In genomic region chr17:56832446-56832845, GRCh38 we compare ENCODE assay signal across 9 cellular contexts. TPM values are rescaled to one million over a fixed set of nuclear protein-coding genes. Genes with fewer than 3 reads are reported as not detected.
DNase-seq lines count a peak whose midpoint lies in the region; ATAC-seq, FAIRE-seq and TF ChIP-seq lines count a peak whose summit lies in the region.
"Had no signal": no experiment of that assay in that cellular context is flagged by ENCODE, and none has a peak within 500 bp of the region (broad histone marks: within the 10 kb centered on the region; RNA-seq: fewer than 3 reads in every experiment).

No MANE protein-coding gene starts in this region.

- peaks cover 9 to 21% of the 10 kb centered on the region in 2 experiments; a peak in 3 of 4 replicates for H3K4me1 ChIP-seq in SK-N-SH (ENCODE audit: control insufficient read depth in 1 of 2, insufficient read depth in 2 of 2, low read depth in 1 of 2, low read length in 1 of 2)

- CTCF ChIA-PET in SK-N-SH (lab: Yijun Ruan, JAX): interaction anchor here (0.9 to 2.1 kb wide), 4 partner anchors 13 to 253 kb away, joined by 3 to 15 read pairs (median 3); partner anchors contain the start of gene AKAP1

- H3K9ac ChIP-seq in SK-N-SH: peak overlapping the region; percentile 73

- in situ Hi-C loops in brain microvascular endothelial cell (cut with HindIII; ENCODE audit: low pct_ligation_motif_present, low sequenced_read_pairs): no loop called here

- peaks cover 30% of the 10 kb centered on the region for H3K4me1 Mint-ChIP-seq in T-helper 17 cell
- peaks cover 1% of the 10 kb centered on the region for H3K4me1 Mint-ChIP-seq in glutamatergic neuron (ENCODE audit: low read depth, unreplicated experiment)
- H3K4me1 Mint-ChIP-seq in stimulated activated naive B cell treated with anti-CD40 and anti-IgM and Interleukin-4, amounts not matched to agents 10 μg/mL and 1 μg/mL and 100 μg/mL, for 72 hours: peaks cover 29 to 53% of the 10 kb centered on the region in 2 donors

- H3K27me3 ChIP-seq in SK-N-SH (ENCODE audit: insufficient read depth): no peaks in the 10 kb centered on the region
- H3K27me3 ChIP-seq in brain microvascular endothelial cell (replicated peaks): no peaks in the 10 kb centered on the region

- TF ChIP-seq CTCF in SK-N-SH (IDR thresholded peaks at IDR 0.05): no peak
- no peak for TF ChIP-seq CTCF in glutamatergic neuron (IDR thresholded peaks at IDR 0.05; ENCODE audit: partially characterized antibody, unreplicated experiment)
- no peak for TF ChIP-seq CTCF in GM20000 (IDR thresholded peaks at IDR 0.05; ENCODE audit: extremely low read depth, missing control alignments)
- no peak for TF ChIP-seq CTCF in brain microvascular endothelial cell (IDR thresholded peaks at IDR 0.05; ENCODE audit: low read depth, low read length, missing control alignments)
- TF ChIP-seq CTCF in D721Med (IDR thresholded peaks at IDR 0.05; ENCODE audit: insufficient read depth, missing control alignments): no peak

- WGBS in SK-N-SH (ENCODE audit: low lambda C conversion rate): 89% methylated on average over 4 of the region's 4 CpGs

- peaks cover 5% of the 10 kb centered on the region for H3K9me3 Mint-ChIP-seq in glutamatergic neuron (ENCODE audit: unreplicated experiment)
- H3K9me3 Mint-ChIP-seq in stimulated activated naive B cell treated with anti-CD40 and anti-IgM and Interleukin-4, amounts not matched to agents 10 μg/mL and 1 μg/mL and 100 μg/mL, for 72 hours: no peaks in the 10 kb centered on the region

- H3K9me2 ChIP-seq in SK-N-SH: no peaks in the 10 kb centered on the region

- H3K36me3 ChIP-seq in SK-N-SH (replicated peaks in 1 of 2; ENCODE audit: control insufficient read depth in 1 of 2, insufficient read depth in 2 of 2, low read length in 1 of 2): peaks cover 0 to 10% of the 10 kb centered on the region in 2 experiments
- no peaks in the 10 kb centered on the region for H3K36me3 ChIP-seq in brain microvascular endothelial cell (replicated peaks)

- POLR2A ChIA-PET in SK-N-SH (lab: Yijun Ruan, JAX): no interaction called here

- DNase-seq in SK-N-SH (no peak), T-helper 17 cell (no peak), glutamatergic neuron (no peak), GM20000 (ENCODE audit: low spot score) (no peak), brain microvascular endothelial cell (no peak), D721Med (ENCODE audit: insufficient read length, low spot score) (no peak)
- DNase-seq in stimulated activated naive B cell treated with anti-CD40 and anti-IgM and Interleukin-4, amounts not matched to agents 10 μg/mL and 1 μg/mL and 100 μg/mL, for 72 hours: no peak

- H3F3A ChIP-seq in SK-N-SH (replicated peaks; ENCODE audit: insufficient read depth): peaks cover 4% of the 10 kb centered on the region

- no peaks in the 10 kb centered on the region for H4K20me1 ChIP-seq in SK-N-SH (ENCODE audit: insufficient read depth)

- H3K36me3 Mint-ChIP-seq in T-helper 17 cell (ENCODE audit: low read depth) (peaks cover 3% of the 10 kb centered on the region), glutamatergic neuron (ENCODE audit: unreplicated experiment) (no peaks in the 10 kb centered on the region)
- peaks cover 21 to 37% of the 10 kb centered on the region in 2 donors for H3K36me3 Mint-ChIP-seq in stimulated activated naive B cell treated with anti-CD40 and anti-IgM and Interleukin-4, amounts not matched to agents 10 μg/mL and 1 μg/mL and 100 μg/mL, for 72 hours

- peak overlapping the region; percentile 95 for H3K4me3 Mint-ChIP-seq in T-helper 17 cell
- peak overlapping the region; percentile 30 for H3K4me3 Mint-ChIP-seq in glutamatergic neuron (ENCODE audit: unreplicated experiment)
- peak overlapping the region; percentile 46 to 67 for H3K4me3 Mint-ChIP-seq in stimulated activated naive B cell treated with anti-CD40 and anti-IgM and Interleukin-4, amounts not matched to agents 10 μg/mL and 1 μg/mL and 100 μg/mL, for 72 hours

- TF ChIP-seq EP300 in SK-N-SH (IDR thresholded peaks at IDR 0.05; ENCODE audit: borderline replicate concordance in 1 of 2, low read depth in 1 of 2, low read length in 1 of 2): no peak

- peaks cover 51% of the 10 kb centered on the region for H3K79me2 ChIP-seq in SK-N-SH (ENCODE audit: insufficient read depth)

- H3K27ac Mint-ChIP-seq in T-helper 17 cell (peak overlapping the region; percentile 92), glutamatergic neuron (ENCODE audit: unreplicated experiment) (no peak overlapping the region)
- H3K27ac Mint-ChIP-seq in stimulated activated naive B cell treated with anti-CD40 and anti-IgM and Interleukin-4, amounts not matched to agents 10 μg/mL and 1 μg/mL and 100 μg/mL, for 72 hours: no peak overlapping the region

- ATAC-seq in SK-N-SH treated with all-trans-retinoic acid at 6 μM for 48 hours: no peak
- no peak for ATAC-seq in T-helper 17 cell
- ATAC-seq in stimulated activated naive B cell treated with anti-CD40 and anti-IgM and Interleukin-4, amounts not matched to agents 10 μg/mL and 1 μg/mL and 100 μg/mL, for 72 hours (replicated peaks): no peak

- H3K4me2 ChIP-seq in SK-N-SH: peak overlapping the region; percentile 97

- peak overlapping the region; percentile 87 for H2AFZ ChIP-seq in SK-N-SH (ENCODE audit: low read depth)

- no peak for TF ChIP-seq RAD21 in SK-N-SH (IDR thresholded peaks at IDR 0.05; ENCODE audit: low read length)

- no peak for FAIRE-seq in D721Med (lab: Jason Lieb, UNC)
- FAIRE-seq: TTC549 had no signal

- H3K9me3 ChIP-seq in SK-N-SH (no peaks in the 10 kb centered on the region), T-helper 17 cell (ENCODE audit: control insufficient read depth, low read length, poor library complexity, severe bottlenecking) (no peaks in the 10 kb centered on the region)

- H3K4me3 ChIP-seq in SK-N-SH (ENCODE audit: low read depth in 2 of 2, low read length in 1 of 2) (peak overlapping the region; percentile 66 to 74; a peak in 3 of 4 replicates), brain microvascular endothelial cell (ENCODE audit: low read depth, low read length) (no peak overlapping the region)

- H3K27ac ChIP-seq in SK-N-SH (ENCODE audit: low read depth in 2 of 2, low read length in 1 of 2): 0 out of 4 replicates have a peak overlapping the region, but pooled peaks of 1 of the 2 experiments have one; percentile 66
- H3K27ac ChIP-seq in brain microvascular endothelial cell: no peak overlapping the region

- H3K27me3 Mint-ChIP-seq in T-helper 17 cell: no peaks in the 10 kb centered on the region
- H3K27me3 Mint-ChIP-seq in glutamatergic neuron (ENCODE audit: unreplicated experiment): peaks cover 8% of the 10 kb centered on the region
- no peaks in the 10 kb centered on the region for H3K27me3 Mint-ChIP-seq in stimulated activated naive B cell treated with anti-CD40 and anti-IgM and Interleukin-4, amounts not matched to agents 10 μg/mL and 1 μg/mL and 100 μg/mL, for 72 hours

TF ChIP-seq in SK-N-SH, 30 proteins besides CTCF, POLR2A, EP300 and RAD21 (continues in another document):
- TF ChIP-seq PBX3 (IDR thresholded peaks at IDR 0.05) (no peak), IRF3 (IDR thresholded peaks at IDR 0.05; ENCODE audit: low read depth, low read length) (no peak), JUND (IDR thresholded peaks at IDR 0.05) (no peak)

TF ChIP-seq in SK-N-SH treated with all-trans-retinoic acid at 6 μM for 48 hours, 23 proteins besides CTCF, POLR2A, EP300 and RAD21 (continues in another document):
- TF ChIP-seq ZC3H10 (CRISPR knock-in tag; IDR thresholded peaks at IDR 0.05) (no peak), TCF4 (CRISPR knock-in tag; IDR thresholded peaks at IDR 0.05; ENCODE audit: borderline replicate concordance) (no peak), BACH2 (CRISPR knock-in tag; IDR thresholded peaks at IDR 0.05; ENCODE audit: borderline replicate concordance) (no peak), POU6F1 (CRISPR knock-in tag; IDR thresholded peaks at IDR 0.05; ENCODE audit: borderline replicate concordance, low read depth) (no peak), ZNF70 (CRISPR knock-in tag; IDR thresholded peaks at IDR 0.05) (no peak), PATZ1 (CRISPR knock-in tag; IDR thresholded peaks at IDR 0.05; ENCODE audit: borderline replicate concordance) (no peak)

RNA-seq across cellular contexts. Expression of gene C17orf67, which starts 1.3 kb away (rescaled TPM):
- polyA plus RNA-seq in SK-N-SH (2012; rRNA removed): 1.6 and 1.7 TPM in 2 replicates
- polyA plus RNA-seq in SK-N-SH (2012; cell fraction: cytosol; rRNA removed): 1.6 and 1.9 TPM in 2 replicates
- 3.7 and 5.1 TPM in 2 replicates for polyA plus RNA-seq in SK-N-SH (2012; cell fraction: nucleus; rRNA removed)
- 1 to 10 TPM; 4.1 to 6.6 TPM for total RNA-seq in T-helper 17 cell
- not detected for total RNA-seq in glutamatergic neuron (ENCODE audit: unreplicated experiment)

RNA-seq across cellular contexts. Expression of gene DGKE, which starts 1.5 kb away (rescaled TPM):
- polyA plus RNA-seq in SK-N-SH (2012; rRNA removed): 2.4 and 2.8 TPM in 2 replicates
- polyA plus RNA-seq in SK-N-SH (2012; cell fraction: cytosol; rRNA removed): 1.9 and 2.0 TPM in 2 replicates
- 13.8 and 15.7 TPM in 2 replicates for polyA plus RNA-seq in SK-N-SH (2012; cell fraction: nucleus; rRNA removed)
- total RNA-seq in T-helper 17 cell (10 to 100 TPM; 29.1 to 38.2 TPM), glutamatergic neuron (ENCODE audit: unreplicated experiment) (2.8 TPM)

Comparison
In these comparisons a context has a peak if more than half of its experiments do, and no peak if none do; other contexts are left out.
1. H3K4me3 Mint-ChIP-seq: peak in every context shown above with its lines; median percentile 95 in T-helper 17 cell; 56 in stimulated activated naive B cell treated with anti-CD40 and anti-IgM and Interleukin-4, amounts not matched to agents 10 μg/mL and 1 μg/mL and 100 μg/mL, for 72 hours; 30 in glutamatergic neuron.